Comparison of ENCODE assay signal across 17 cellular contexts in the genomic region with DNA sequence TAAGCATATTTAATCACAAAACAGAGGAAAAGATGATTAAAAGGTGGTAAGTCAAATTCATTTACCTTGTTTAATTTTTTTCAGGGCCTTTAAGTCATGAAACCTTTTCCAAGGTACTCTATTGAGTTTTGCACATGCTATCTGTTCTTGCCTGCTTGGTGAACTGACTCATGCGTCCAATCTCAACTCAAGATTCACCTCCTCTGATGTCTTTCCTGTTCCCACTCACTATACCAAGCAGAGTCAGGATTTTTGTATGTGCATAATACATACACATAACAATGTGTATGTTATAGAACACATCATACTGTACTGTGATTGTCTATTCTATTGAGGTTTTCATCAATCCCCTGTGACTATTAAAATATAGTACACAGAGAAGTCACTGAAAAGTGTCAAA. TPM values are rescaled to one million over a fixed set of nuclear protein-coding genes. Genes with fewer than 3 reads are reported as not detected.
DNase-seq lines count a peak whose midpoint lies in the region; ATAC-seq, FAIRE-seq and TF ChIP-seq lines count a peak whose summit lies in the region.
"Had no signal": no experiment of that assay in that cellular context is flagged by ENCODE, and none has a peak within 500 bp of the region (broad histone marks: within the 10 kb centered on the region; RNA-seq: fewer than 3 reads in every experiment).

No MANE protein-coding gene starts in this region.

- TF ChIP-seq CTCF in Loucy (conservative IDR thresholded peaks at IDR 0.05; ENCODE audit: low read length): no peak
- no peak for TF ChIP-seq CTCF in H1 (IDR thresholded peaks at IDR 0.05; ENCODE audit: control extremely low read depth in 1 of 3, insufficient read depth in 1 of 3, low read depth in 1 of 3, low read length in 3 of 3)
- TF ChIP-seq CTCF in esophagus muscularis mucosa (IDR thresholded peaks at IDR 0.05): no peak

- ATAC-seq in GM21390 (IDR thresholded peaks at IDR 0.05; ENCODE audit: unreplicated experiment) (no peak), HG02870 (IDR thresholded peaks at IDR 0.05; ENCODE audit: unreplicated experiment) (no peak), esophagus mucosa (no peak)
- ATAC-seq: PC-3 had no signal

- peaks cover 39% of the 10 kb centered on the region for H4K20me1 ChIP-seq in Loucy (ENCODE audit: insufficient read depth, low read length, poor library complexity, severe bottlenecking)
- peaks cover 3 to 4% of the 10 kb centered on the region in 2 experiments for H4K20me1 ChIP-seq in H1 (replicated peaks in 1 of 2; ENCODE audit: control insufficient read depth in 1 of 2, insufficient read depth in 2 of 2, low read length in 2 of 2)

- H3K56ac ChIP-seq in H1 (replicated peaks; ENCODE audit: insufficient read length, low read depth, low read length): no peak overlapping the region

- no peak overlapping the region for H2BK12ac ChIP-seq in H1 (ENCODE audit: low read depth, low read length)

- no peak overlapping the region for H2BK120ac ChIP-seq in H1 (replicated peaks; ENCODE audit: low read depth, low read length)

- peak overlapping the region; percentile 9 for H3K4me3 ChIP-seq in Loucy (ENCODE audit: low read length, poor library complexity, severe bottlenecking)
- no peak overlapping the region for H3K4me3 ChIP-seq in H1 (ENCODE audit: extremely low read depth in 1 of 4, insufficient read depth in 2 of 4, low read depth in 3 of 4, low read length in 4 of 4)
- H3K4me3 ChIP-seq in esophagus muscularis mucosa: no peak overlapping the region
- H3K4me3 ChIP-seq: GM23248, SJSA1 had no signal

- FAIRE-seq in H1 (lab: Jason Lieb, UNC): no peak
- FAIRE-seq: HTR-8/SVneo had no signal

- H3F3A ChIP-seq in Loucy (ENCODE audit: low read depth): no peaks in the 10 kb centered on the region

- WGBS in H1 (ENCODE audit: extremely low coverage in 1 of 2, insufficient coverage in 1 of 2, insufficient read length in 1 of 2, insufficient replicate concordance in 2 of 2, low coverage in 1 of 2, low lambda C conversion rate in 2 of 2, missing lambda C conversion rate in 1 of 2), 2 experiments: 78% methylated on average over 1 of the region's 1 CpG; no CpG with 5 or more reads in 1 of the 2 experiments
- WGBS in esophagus muscularis mucosa: 76% methylated on average over 1 of the region's 1 CpG

- H2AFZ ChIP-seq in Loucy (ENCODE audit: low read length): no peak overlapping the region
- H2AFZ ChIP-seq in H1 (ENCODE audit: low read length): no peak overlapping the region
- H2AFZ ChIP-seq: GM23248 had no signal

- TF ChIP-seq EP300 in H1 (IDR thresholded peaks at IDR 0.05; ENCODE audit: borderline replicate concordance in 1 of 2, low read depth in 2 of 2, low read length in 2 of 2): no peak
- TF ChIP-seq EP300 in esophagus muscularis mucosa (IDR thresholded peaks at IDR 0.05): no peak

- peak; percentile 3 for DNase-seq in EL
- DNase-seq in H1 (ENCODE audit: low read depth in 1 of 2, low spot score in 2 of 2): no peak
- DNase-seq in kidney tubule cell (ENCODE audit: low spot score): peak; percentile 9
- no peak for DNase-seq in esophagus muscularis mucosa (ENCODE audit: extremely low spot score)
- DNase-seq: ACHN; CD8-positive, alpha-beta memory T cell; GM23248; NCI-H1092; NCI-H345; NCI-H69; PC-3 had no signal

- no peak overlapping the region for H4K5ac ChIP-seq in H1 (ENCODE audit: insufficient read length, low read depth, low read length)

- TF ChIP-seq RAD21 in H1 (IDR thresholded peaks at IDR 0.05 in 1 of 2, conservative IDR thresholded peaks at IDR 0.05 in 1 of 2; ENCODE audit: low read depth in 2 of 2, low read length in 2 of 2): no peak

- H3K23ac ChIP-seq in H1 (ENCODE audit: insufficient read length): no peak overlapping the region

- intact Hi-C loops in esophagus muscularis mucosa (cut with DNase I): no loop called here

- no peaks in the 10 kb centered on the region for H3K23me2 ChIP-seq in H1 (ENCODE audit: low read depth, low read length)

- no peak for TF ChIP-seq POLR2A in H1 (IDR thresholded peaks at IDR 0.05; ENCODE audit: control extremely low read depth in 1 of 2, low read depth in 2 of 2, low read length in 2 of 2)
- no peak for TF ChIP-seq POLR2A in esophagus muscularis mucosa (IDR thresholded peaks at IDR 0.05; ENCODE audit: low read depth)

- POLR2A ChIA-PET in H1 (lab: Charles Lee; ENCODE audit: partially characterized antibody): no interaction called here

- no peaks in the 10 kb centered on the region for H3K36me3 ChIP-seq in Loucy (ENCODE audit: insufficient read depth, low read length)
- peaks cover 0 to 4% (median 2%) of the 10 kb centered on the region in 4 experiments; a peak in 2 of 8 replicates for H3K36me3 ChIP-seq in H1 (ENCODE audit: control insufficient read depth in 2 of 4, insufficient read depth in 4 of 4, low read length in 3 of 4)
- no peaks in the 10 kb centered on the region for H3K36me3 ChIP-seq in esophagus muscularis mucosa

- H3K4me2 ChIP-seq in Loucy (ENCODE audit: low read depth, low read length, poor library complexity, severe bottlenecking): peak overlapping the region; percentile 99
- H3K4me2 ChIP-seq in H1 (ENCODE audit: insufficient read depth in 1 of 2, low read depth in 2 of 2, low read length in 2 of 2): no peak overlapping the region

- H4K8ac ChIP-seq in H1 (ENCODE audit: extremely low read depth, insufficient read depth, low read length): no peak overlapping the region

- no peak overlapping the region for H2BK15ac ChIP-seq in H1 (ENCODE audit: low read length)

- peaks cover 78% of the 10 kb centered on the region for H3K4me1 ChIP-seq in Loucy (ENCODE audit: insufficient read depth, low read length, poor library complexity, severe bottlenecking)
- H3K4me1 ChIP-seq in H1 (replicated peaks in 1 of 4; ENCODE audit: control insufficient read depth in 3 of 4, insufficient read depth in 4 of 4, low read length in 3 of 4): peaks cover 0 to 10% (median 3%) of the 10 kb centered on the region in 4 experiments; a peak in 2 of 7 replicates
- H3K4me1 ChIP-seq in esophagus muscularis mucosa: peaks cover 12 to 45% (median 40%) of the 10 kb centered on the region in 4 donors

- no peak overlapping the region for H3K18ac ChIP-seq in H1 (ENCODE audit: extremely low read depth, low read length)

- no peak overlapping the region for H3K27ac ChIP-seq in H1 (ENCODE audit: low read depth, low read length)
- no peak overlapping the region for H3K27ac ChIP-seq in esophagus muscularis mucosa (replicated peaks in 1 of 4)
- H3K27ac ChIP-seq: GM23248, SJSA1 had no signal

- no peak overlapping the region for H3K4ac ChIP-seq in H1 (replicated peaks; ENCODE audit: insufficient read length, low read depth, low read length)

- H3K14ac ChIP-seq in H1 (ENCODE audit: insufficient read length): no peak overlapping the region

- H2BK5ac ChIP-seq in H1 (ENCODE audit: low read depth, low read length): no peak overlapping the region

- H3K79me2 ChIP-seq in Loucy (ENCODE audit: insufficient read depth, low read length): peaks cover 93% of the 10 kb centered on the region
- peaks cover 19 to 100% of the 10 kb centered on the region in 2 experiments; a peak in 3 of 4 replicates for H3K79me2 ChIP-seq in H1 (ENCODE audit: control insufficient read depth in 1 of 2, insufficient read depth in 2 of 2, low read length in 2 of 2)

- no peaks in the 10 kb centered on the region for H3K9me3 ChIP-seq in Loucy (ENCODE audit: insufficient read depth, low read depth, low read length)
- H3K9me3 ChIP-seq in H1 (ENCODE audit: insufficient read depth in 2 of 2, low read depth in 1 of 2, low read length in 1 of 2): no peaks in the 10 kb centered on the region
- no peaks in the 10 kb centered on the region for H3K9me3 ChIP-seq in esophagus muscularis mucosa
- H3K9me3 ChIP-seq: SJSA1 had no signal

- H3K9ac ChIP-seq in Loucy (ENCODE audit: low read depth, low read length, poor library complexity, severe bottlenecking): no peak overlapping the region
- no peak overlapping the region for H3K9ac ChIP-seq in H1 (replicated peaks in 1 of 4; ENCODE audit: extremely low read depth in 1 of 4, low read depth in 3 of 4, low read length in 3 of 4)
- H3K9ac ChIP-seq: GM23248 had no signal

- no peak overlapping the region for H2AK5ac ChIP-seq in H1 (ENCODE audit: low read depth, low read length)

- no peaks in the 10 kb centered on the region for H3K79me1 ChIP-seq in H1 (ENCODE audit: low read depth, low read length)

- no peak overlapping the region for H2BK20ac ChIP-seq in H1 (ENCODE audit: low read length)

- CTCF ChIA-PET in H1 (lab: Charles Lee; ENCODE audit: partially characterized antibody): interaction anchor here (0.6 kb wide), 1 partner anchor 731 kb away, joined by 3 read pairs; no protein-coding TSS in a partner anchor

- H3K9me2 ChIP-seq in Loucy (replicated peaks; ENCODE audit: low read depth, low read length): no peaks in the 10 kb centered on the region

- H3K27me3 ChIP-seq in Loucy (ENCODE audit: insufficient read depth, low read length, poor library complexity, severe bottlenecking) (no peaks in the 10 kb centered on the region), H1 (replicated peaks in 1 of 4; ENCODE audit: control insufficient read depth in 3 of 4, extremely low read depth in 1 of 4, insufficient read depth in 3 of 4, low read length in 3 of 4) (no peaks in the 10 kb centered on the region), esophagus muscularis mucosa (no peaks in the 10 kb centered on the region)
- H3K27me3 ChIP-seq: SJSA1 had no signal

- no peak overlapping the region for H4K91ac ChIP-seq in H1 (replicated peaks; ENCODE audit: insufficient read length, low read length)

RNA-seq across cellular contexts. Expression of gene TMEM167A, which starts 7.8 kb away (rescaled TPM):
- total RNA-seq in H1 (2021; fragmentation: NEBNext Ultra II Directional; extraction: Animal tissue kit (Norgen Biotek cat#: 25700)): 164 and 178 TPM in 2 replicates
- polyA plus RNA-seq in H1 (2011; rRNA removed): 30.2 and 50.6 TPM in 2 replicates
- polyA plus RNA-seq in H1 (2011; cell fraction: cytosol; rRNA removed): 58.1 TPM
- polyA plus RNA-seq in H1 (2011; cell fraction: nucleus; rRNA removed): 12.7 TPM
- 68.3 to 145 TPM (median 73.8 TPM) in 4 replicates for polyA plus RNA-seq in H1 (2012, experiment 1 of 2)
- polyA plus RNA-seq in H1 (2012, experiment 2 of 2): 16.6 TPM
- polyA plus RNA-seq in H1 (2013, experiment 1 of 2): 65.5 TPM
- 70.9 TPM for polyA plus RNA-seq in H1 (2013, experiment 2 of 2)
- 46.0 and 54.7 TPM in 2 replicates for polyA minus RNA-seq in H1 (2011; rRNA and poly(A)+ RNA removed)
- 41.5 TPM for polyA minus RNA-seq in H1 (2011; cell fraction: cytosol; rRNA and poly(A)+ RNA removed)
- 61.4 TPM for polyA minus RNA-seq in H1 (2011; cell fraction: nucleus; rRNA and poly(A)+ RNA removed)
- total RNA-seq in esophagus muscularis mucosa (10 to 100 TPM; 21.4 to 34.5 (median 29.9) TPM), esophagus mucosa (48.6 TPM)

RNA-seq across cellular contexts. Expression of gene XRCC4, which starts 7.9 kb away (rescaled TPM):
- 7.3 and 8.3 TPM in 2 replicates for total RNA-seq in H1 (2021; fragmentation: NEBNext Ultra II Directional; extraction: Animal tissue kit (Norgen Biotek cat#: 25700))
- polyA plus RNA-seq in H1 (2011; rRNA removed): 1.2 and 3.0 TPM in 2 replicates
- 4.6 TPM for polyA plus RNA-seq in H1 (2011; cell fraction: cytosol; rRNA removed)
- polyA plus RNA-seq in H1 (2011; cell fraction: nucleus; rRNA removed): 0.64 TPM
- 5.5 to 11.5 TPM (median 6.3 TPM) in 4 replicates for polyA plus RNA-seq in H1 (2012, experiment 1 of 2)
- 2.0 TPM for polyA plus RNA-seq in H1 (2012, experiment 2 of 2)
- polyA plus RNA-seq in H1 (2013, experiment 1 of 2): 11.0 TPM
- polyA plus RNA-seq in H1 (2013, experiment 2 of 2): 11.2 TPM
- 0.95 and 3.2 TPM in 2 replicates for polyA minus RNA-seq in H1 (2011; rRNA and poly(A)+ RNA removed)
- not detected for polyA minus RNA-seq in H1 (2011; cell fraction: cytosol; rRNA and poly(A)+ RNA removed)
- polyA minus RNA-seq in H1 (2011; cell fraction: nucleus; rRNA and poly(A)+ RNA removed): 10.2 TPM
- total RNA-seq in esophagus muscularis mucosa (1 to 10 TPM; 4.5 to 7.1 (median 5.3) TPM), esophagus mucosa (6.2 TPM)

Comparison
In these comparisons a context has a peak if more than half of its experiments do, and no peak if none do; other contexts are left out.
1. DNase-seq: peak in EL (single experiment) and kidney tubule cell (single experiment); none in H1 (0 of 2) and esophagus muscularis mucosa (single experiment).